28 cellular contexts compared by ENCODE assay signal in genomic region chr2:187749804-187750431, GRCh38.
"Had no signal": no experiment of that assay in that cellular context is flagged by ENCODE, and none has a peak within 500 bp of the region (broad histone marks: within the 10 kb centered on the region; RNA-seq: fewer than 3 reads in every experiment).

No MANE protein-coding gene starts in this region.

- ATAC-seq: activated CD8-positive, alpha-beta memory T cell treated with anti-CD3 and anti-CD28 coated beads, Interleukin-2, amount 10 ng/mL, durations not matched to agents 7 days and 5 days; activated T-cell treated with anti-CD3 and anti-CD28 coated beads, Interleukin-2, amount 50 U/mL, for 4 hours; Right ventricle myocardium inferior had no signal

- H3K27me3 Mint-ChIP-seq: activated CD8-positive, alpha-beta memory T cell treated with anti-CD3 and anti-CD28 coated beads, Interleukin-2, amount 10 ng/mL, durations not matched to agents 7 days and 5 days; activated naive CD8-positive, alpha-beta T cell; central memory CD8-positive, alpha-beta T cell; T-cell had no signal

- H3K27me3 ChIP-seq: MG63 had no signal

- DNase-seq: activated CD4-positive, alpha-beta T cell treated with anti-CD3 and anti-CD28 coated beads for 48 hours; activated CD4-positive, alpha-beta T cell treated with anti-CD3 and anti-CD28 coated beads, Interleukin-2, amount 50 U/mL, for 4 hours; activated CD4-positive, CD25-positive, alpha-beta regulatory T cell treated with anti-CD3 and anti-CD28 coated beads, Interleukin-2, amount 50 U/mL, for 72 hours; activated CD8-positive, alpha-beta memory T cell treated with anti-CD3 and anti-CD28 coated beads, Interleukin-2, amount 10 ng/mL, durations not matched to agents 7 days and 5 days; activated gamma-delta T cell; activated naive CD4-positive, alpha-beta T cell treated with anti-CD3 and anti-CD28 coated beads for 36 hours; activated T-cell treated with anti-CD3 and anti-CD28 coated beads, Interleukin-2, amount 50 U/mL, for 4 hours; amygdala; MG63; MV-4-11; NCI-H1092 treated with DMSO at 0.1 percent for 48 hours; NCI-H1417 treated with DMSO at 0.1 percent for 48 hours; NCI-H1694; NCI-H2029; NCI-H345; NCI-H510A; NCI-H526 treated with DMSO at 0.1 percent for 48 hours; NCI-H82; RPMI8226; T-cell; T-helper 2 cell; T1000 had no signal

- H3K4me3 ChIP-seq: MG63, SK-N-MC had no signal

- H3K36me3 ChIP-seq: MG63 had no signal

- H3K9me3 ChIP-seq: MG63 had no signal

- H3K27ac Mint-ChIP-seq: activated CD8-positive, alpha-beta memory T cell treated with anti-CD3 and anti-CD28 coated beads, Interleukin-2, amount 10 ng/mL, durations not matched to agents 7 days and 5 days; activated naive CD4-positive, alpha-beta T cell treated with anti-CD3 and anti-CD28 coated beads for 36 hours; activated naive CD8-positive, alpha-beta T cell; brain; T-cell had no signal

- H3K9me3 Mint-ChIP-seq: activated naive CD4-positive, alpha-beta T cell treated with anti-CD3 and anti-CD28 coated beads for 36 hours had no signal

- H3K4me1 Mint-ChIP-seq: activated CD8-positive, alpha-beta memory T cell treated with anti-CD3 and anti-CD28 coated beads, Interleukin-2, amount 10 ng/mL, durations not matched to agents 7 days and 5 days; brain; central memory CD8-positive, alpha-beta T cell; T-cell had no signal

- H3K27ac ChIP-seq: SK-N-MC, VCaP had no signal

- H3K36me3 Mint-ChIP-seq: activated CD8-positive, alpha-beta memory T cell treated with anti-CD3 and anti-CD28 coated beads, Interleukin-2, amount 10 ng/mL, durations not matched to agents 7 days and 5 days; activated naive CD8-positive, alpha-beta T cell; brain; T-cell had no signal

- H3K4me3 Mint-ChIP-seq: activated CD8-positive, alpha-beta memory T cell treated with anti-CD3 and anti-CD28 coated beads, Interleukin-2, amount 10 ng/mL, durations not matched to agents 7 days and 5 days; activated naive CD4-positive, alpha-beta T cell treated with anti-CD3 and anti-CD28 coated beads for 36 hours; activated naive CD8-positive, alpha-beta T cell; activated T-cell treated with anti-CD3 and anti-CD28 coated beads, Interleukin-2, amount 50 U/mL, for 4 hours; brain; central memory CD8-positive, alpha-beta T cell; T-cell had no signal
